In the genomic region with DNA sequence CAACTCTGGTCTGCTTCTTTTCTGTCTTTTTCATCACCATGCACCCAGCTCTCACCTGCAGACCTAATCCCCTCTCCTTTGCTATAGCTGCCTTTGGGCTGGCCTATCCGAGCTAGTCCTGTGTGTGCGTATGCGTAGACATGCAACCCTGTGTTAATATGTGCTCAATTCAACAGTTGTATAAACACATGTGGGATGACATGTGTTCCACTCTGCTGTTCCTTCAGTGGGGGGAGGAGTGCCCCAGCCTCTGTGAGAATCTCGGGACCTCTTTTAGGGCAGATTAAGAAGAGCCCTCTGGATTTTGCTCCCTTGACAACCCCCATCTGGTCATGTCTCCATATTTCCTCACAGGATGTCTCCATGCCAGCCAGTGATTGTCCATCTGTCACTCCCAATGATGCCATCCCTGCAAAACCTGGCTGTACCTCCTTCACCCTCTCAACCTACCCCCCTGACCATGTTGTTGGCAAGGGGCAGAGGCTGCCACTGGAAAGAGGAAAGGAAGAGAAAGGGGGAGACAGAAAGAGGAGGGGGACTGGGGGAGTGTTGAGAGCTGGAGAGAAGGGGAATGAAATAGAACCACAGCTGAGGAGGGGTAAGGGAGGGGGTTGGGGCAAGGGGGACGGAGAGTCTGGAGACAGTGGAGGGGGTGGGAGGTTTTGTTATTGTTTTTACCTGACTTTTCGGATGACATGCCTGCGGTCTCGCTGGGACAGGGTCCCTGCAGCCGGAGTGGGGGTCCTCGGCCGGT, we compare ENCODE assay signal across 11 cellular contexts. TPM values are rescaled to one million over a fixed set of nuclear protein-coding genes. Genes with fewer than 3 reads are reported as not detected.
DNase-seq lines count a peak whose midpoint lies in the region; ATAC-seq and TF ChIP-seq lines count a peak whose summit lies in the region.
"Had no signal": no experiment of that assay in that cellular context is flagged by ENCODE, and none has a peak within 500 bp of the region (broad histone marks: within the 10 kb centered on the region; RNA-seq: fewer than 3 reads in every experiment).

No MANE protein-coding gene starts in this region.

- no peak for TF ChIP-seq CTCF in kidney epithelial cell (IDR thresholded peaks at IDR 0.05; ENCODE audit: insufficient read depth, low read length, poor library complexity, severe bottlenecking)

- H3K4me1 Mint-ChIP-seq in activated CD4-positive, alpha-beta T cell treated with anti-CD3 and anti-CD28 coated beads for 36 hours: peaks cover 54% of the 10 kb centered on the region

- CTCF ChIA-PET in activated CD4-positive, alpha-beta T cell treated with anti-CD3 and anti-CD28 coated beads for 36 hours (lab: Charles Lee): interaction anchor here (0.6 to 1.4 kb wide), 5 partner anchors 20 to 337 kb away, joined by 3 to 5 read pairs (median 3); partner anchors contain the start of gene GPSM3
- CTCF ChIA-PET in HEK293T (lab: Yijun Ruan, JAX): no interaction called here

- peak overlapping the region; percentile 8 for H3K4me3 ChIP-seq in kidney epithelial cell (ENCODE audit: low read depth, low read length)
- H3K4me3 ChIP-seq: A549 had no signal

- H3K27ac Mint-ChIP-seq in activated CD4-positive, alpha-beta T cell treated with anti-CD3 and anti-CD28 coated beads for 36 hours: no peak overlapping the region

- ATAC-seq in activated CD4-positive, alpha-beta T cell treated with anti-CD3 and anti-CD28 coated beads for 36 hours: no peak
- ATAC-seq in HG02623 (IDR thresholded peaks at IDR 0.05; ENCODE audit: unreplicated experiment): no peak
- ATAC-seq: A549 had no signal

- peak overlapping the region; percentile 88 for H3K27ac ChIP-seq in angular gyrus (ENCODE audit: low read depth, low read length)
- H3K27ac ChIP-seq in temporal lobe (ENCODE audit: low read depth, low read length): peak overlapping the region; percentile 92
- H3K27ac ChIP-seq: A549 had no signal

- H3K9me3 Mint-ChIP-seq in activated CD4-positive, alpha-beta T cell treated with anti-CD3 and anti-CD28 coated beads for 36 hours (ENCODE audit: low read depth): no peaks in the 10 kb centered on the region

- peaks cover 5% of the 10 kb centered on the region for H3K36me3 Mint-ChIP-seq in activated CD4-positive, alpha-beta T cell treated with anti-CD3 and anti-CD28 coated beads for 36 hours (ENCODE audit: low read depth)

- POLR2A ChIA-PET in activated CD4-positive, alpha-beta T cell treated with anti-CD3 and anti-CD28 coated beads for 36 hours (lab: Charles Lee): interaction anchor here (0.6 kb wide), 1 partner anchor 876 kb away, joined by 5 read pairs; no protein-coding TSS in a partner anchor
- POLR2A ChIA-PET in HEK293T (lab: Yijun Ruan, JAX): interaction anchor here (1.0 to 2.2 kb wide), 4 partner anchors 20 to 42 kb away, joined by 3 to 57 read pairs (median 12); partner anchors contain the start of genes ATF6B, FKBPL and GPSM3

- H3K27me3 Mint-ChIP-seq in activated CD4-positive, alpha-beta T cell treated with anti-CD3 and anti-CD28 coated beads for 36 hours: peaks cover 19% of the 10 kb centered on the region

- H3K4me3 Mint-ChIP-seq in activated CD4-positive, alpha-beta T cell treated with anti-CD3 and anti-CD28 coated beads for 36 hours: peak overlapping the region; percentile 16

- intact Hi-C loops in activated CD4-positive, alpha-beta T cell treated with anti-CD3 and anti-CD28 coated beads for 36 hours (cut with DNase I, micrococcal nuclease): loop anchor here in 1 of 2 experiments (10.0 kb wide), 1 partner anchor 107 kb away; no protein-coding TSS in a partner anchor

- peaks cover 40% of the 10 kb centered on the region for H3K27me3 ChIP-seq in kidney epithelial cell (ENCODE audit: control insufficient read depth, insufficient read depth, low read length)

- H3K36me3 ChIP-seq in kidney epithelial cell (ENCODE audit: control insufficient read depth, insufficient read depth, low read length): no peaks in the 10 kb centered on the region

- peak; percentile 13 for DNase-seq in activated CD4-positive, alpha-beta T cell treated with anti-CD3 and anti-CD28 coated beads for 36 hours
- no peak for DNase-seq in activated CD4-positive, alpha-beta T cell treated with anti-CD3 and anti-CD28 coated beads, Interleukin-2, amount 50 U/mL, for 1 hour
- DNase-seq in kidney epithelial cell (ENCODE audit: low read depth): no peak
- no peak for DNase-seq in kidney glomerular epithelial cell (lab: John Stamatoyannopoulos, UW)
- no peak for DNase-seq in HEK293T (ENCODE audit: extremely low spot score)

TF ChIP-seq in HEK293T, 16 proteins besides CTCF, POLR2A, EP300 and RAD21:
- no peak for TF ChIP-seq SP1 (IDR thresholded peaks at IDR 0.05)
- no peak for TF ChIP-seq HDGF (IDR thresholded peaks at IDR 0.05; ENCODE audit: borderline replicate concordance)
- no peak for TF ChIP-seq FOXM1 (IDR thresholded peaks at IDR 0.05; ENCODE audit: borderline replicate concordance)
- TF ChIP-seq ARNT (IDR thresholded peaks at IDR 0.05): no peak
- TF ChIP-seq NFRKB (IDR thresholded peaks at IDR 0.05): no peak
- no peak for TF ChIP-seq SUZ12 (IDR thresholded peaks at IDR 0.05)
- TF ChIP-seq BHLHE40 (IDR thresholded peaks at IDR 0.05; ENCODE audit: borderline replicate concordance): no peak
- TF ChIP-seq CTBP1 (IDR thresholded peaks at IDR 0.05; ENCODE audit: borderline replicate concordance): no peak
- no peak for TF ChIP-seq LEF1 (IDR thresholded peaks at IDR 0.05; ENCODE audit: borderline replicate concordance)
- no peak for TF ChIP-seq L3MBTL2 (conservative IDR thresholded peaks at IDR 0.05)
- TF ChIP-seq TARDBP (IDR thresholded peaks at IDR 0.05): no peak
- TF ChIP-seq ELF4 (IDR thresholded peaks at IDR 0.05): no peak
- TF ChIP-seq ZNF384 (IDR thresholded peaks at IDR 0.05): no peak
- TF ChIP-seq, protein P1, sequence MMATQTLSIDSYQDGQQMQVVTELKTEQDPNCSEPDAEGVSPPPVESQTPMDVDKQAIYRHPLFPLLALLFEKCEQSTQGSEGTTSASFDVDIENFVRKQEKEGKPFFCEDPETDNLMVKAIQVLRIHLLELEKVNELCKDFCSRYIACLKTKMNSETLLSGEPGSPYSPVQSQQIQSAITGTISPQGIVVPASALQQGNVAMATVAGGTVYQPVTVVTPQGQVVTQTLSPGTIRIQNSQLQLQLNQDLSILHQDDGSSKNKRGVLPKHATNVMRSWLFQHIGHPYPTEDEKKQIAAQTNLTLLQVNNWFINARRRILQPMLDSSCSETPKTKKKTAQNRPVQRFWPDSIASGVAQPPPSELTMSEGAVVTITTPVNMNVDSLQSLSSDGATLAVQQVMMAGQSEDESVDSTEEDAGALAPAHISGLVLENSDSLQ (IDR thresholded peaks at IDR 0.05): no peak
- no peak for TF ChIP-seq FOXK2 (IDR thresholded peaks at IDR 0.05)
- no peak for TF ChIP-seq FOXA1 (IDR thresholded peaks at IDR 0.05)

RNA-seq across cellular contexts. Expression of gene PRRT1, which starts 0.4 kb away (rescaled TPM):
- under 1 TPM; 0.43 to 0.79 TPM for total RNA-seq in activated CD4-positive, alpha-beta T cell treated with anti-CD3 and anti-CD28 coated beads for 36 hours
- total RNA-seq in kidney epithelial cell (0.27 TPM in 1 of 2 replicates, not detected in the other), temporal lobe (0.74 TPM)
- total RNA-seq: bronchial epithelial cell; T-helper 2 cell treated with Interferon-gamma antibody and Interleukin-4, amounts not matched to agents 100 ng/mL and 5 ng/mL, for 36 hours had no signal

RNA-seq across cellular contexts. Expression of gene PPT2, which starts 2.6 kb away (rescaled TPM):
- total RNA-seq in activated CD4-positive, alpha-beta T cell treated with anti-CD3 and anti-CD28 coated beads for 36 hours: 10 to 100 TPM in 1 of 2 experiments, 1 to 10 TPM in 1; 9.9 to 10.1 TPM
- 12.9 and 20.5 TPM in 2 replicates for total RNA-seq in kidney epithelial cell
- 15.5 TPM for total RNA-seq in temporal lobe

RNA-seq across cellular contexts. Expression of gene EGFL8, which starts 13.1 kb away (rescaled TPM):
- 10 to 100 TPM in 1 of 2 experiments, 1 to 10 TPM in 1; 9.1 to 10.9 TPM for total RNA-seq in activated CD4-positive, alpha-beta T cell treated with anti-CD3 and anti-CD28 coated beads for 36 hours
- total RNA-seq in kidney epithelial cell (2.6 and 5.1 TPM in 2 replicates), temporal lobe (6.6 TPM)

RNA-seq across cellular contexts. Expression of gene FKBPL, which starts 21.2 kb away (rescaled TPM):
- total RNA-seq in activated CD4-positive, alpha-beta T cell treated with anti-CD3 and anti-CD28 coated beads for 36 hours: 1 to 10 TPM; 5.2 to 5.7 TPM
- total RNA-seq in kidney epithelial cell (4.6 and 5.3 TPM in 2 replicates), temporal lobe (2.7 TPM)

RNA-seq across cellular contexts. Expression of gene ATF6B, which starts 23.3 kb away (rescaled TPM):
- 10 to 100 TPM; 60.2 to 63.4 TPM for total RNA-seq in activated CD4-positive, alpha-beta T cell treated with anti-CD3 and anti-CD28 coated beads for 36 hours
- total RNA-seq in kidney epithelial cell (42.5 and 47.0 TPM in 2 replicates), temporal lobe (16.7 TPM)
